8 cellular contexts compared by ENCODE assay signal in the genomic region with DNA sequence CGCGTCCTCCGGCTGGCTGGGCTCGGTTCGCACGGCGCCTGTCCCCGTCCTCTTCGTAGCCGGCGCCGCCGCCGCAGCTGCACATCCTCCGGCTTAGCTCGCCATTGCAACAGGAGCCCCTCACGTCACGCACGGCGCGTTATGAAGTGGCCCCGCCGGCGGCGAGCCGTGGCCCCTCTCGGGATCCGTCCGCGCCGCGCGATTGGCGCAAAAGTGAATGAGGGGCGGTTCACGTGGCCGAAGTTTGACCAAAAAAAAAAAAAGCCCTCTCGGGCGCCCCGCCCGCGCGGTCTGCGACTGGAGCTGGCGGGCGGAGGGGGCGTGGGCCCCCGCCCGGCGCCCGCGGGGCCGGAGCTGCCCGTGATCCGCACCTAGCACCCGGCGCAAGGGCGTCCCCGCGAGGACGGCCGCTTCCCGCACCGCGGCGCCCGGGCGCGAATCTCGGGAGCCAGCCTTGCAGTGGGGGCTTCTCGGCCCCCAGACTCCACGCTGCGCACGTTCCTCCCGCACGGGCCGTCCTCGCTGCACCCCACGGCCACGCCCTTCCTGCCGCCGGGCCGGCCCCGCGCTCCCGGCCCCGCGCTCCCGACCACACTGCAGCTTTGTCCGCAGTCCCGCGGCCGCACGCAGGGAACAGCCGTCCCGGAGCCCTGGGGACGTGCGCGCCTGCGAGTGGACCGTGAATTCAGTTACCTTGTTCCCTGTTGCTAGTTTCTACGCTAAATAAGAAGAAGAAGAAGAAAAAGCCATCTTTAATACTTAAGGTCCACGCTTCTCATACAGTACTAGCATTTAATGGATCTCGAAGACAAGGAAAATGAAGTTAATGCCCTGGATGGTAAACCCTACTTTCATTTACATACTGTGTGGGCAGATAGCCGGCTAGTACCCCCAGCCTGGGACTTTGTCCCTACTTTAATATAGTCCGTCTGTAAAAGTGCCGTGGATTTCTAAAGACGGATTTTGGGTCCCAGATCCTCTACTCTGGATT. TPM values are rescaled to one million over a fixed set of nuclear protein-coding genes. Genes with fewer than 3 reads are reported as not detected.
DNase-seq lines count a peak whose midpoint lies in the region; ATAC-seq lines count a peak whose summit lies in the region.

CHSY1 (minus strand) TSS at position 219 of the 991 bp plus-strand sequence. CDS start 592 bp downstream, outside the sequence.

- peaks cover 30% of the 10 kb centered on the region for H3K4me1 ChIP-seq in CD4-positive, CD25-positive, alpha-beta regulatory T cell (ENCODE audit: control insufficient read depth, insufficient read depth, low read length, poor library complexity, severe bottlenecking)
- H3K4me1 ChIP-seq in endocrine pancreas (ENCODE audit: control insufficient read depth, insufficient read depth, low read length), result peaks cover 5% of the 10 kb centered on the region
- H3K4me1 ChIP-seq in mesodermal cell (ENCODE audit: control insufficient read depth, insufficient read depth, low read length, poor library complexity, severe bottlenecking), result peaks cover 13% of the 10 kb centered on the region

- H3K36me3 ChIP-seq in CD4-positive, CD25-positive, alpha-beta regulatory T cell (ENCODE audit: control insufficient read depth, insufficient read depth, low read length), result no peaks in the 10 kb centered on the region
- H3K36me3 ChIP-seq in endocrine pancreas (ENCODE audit: control insufficient read depth, insufficient read depth, low read length) (no peaks in the 10 kb centered on the region), mesodermal cell (ENCODE audit: control insufficient read depth, insufficient read depth, low read length) (peaks cover 25% of the 10 kb centered on the region)

- DNase-seq in CD4-positive, CD25-positive, alpha-beta regulatory T cell, result peak; percentile 79 to 90 (median 88)
- peak; percentile 91 for DNase-seq in NOMO-1 treated with dmso at 0.1 percent for 144 hours (lab: John Stamatoyannopoulos, UW; ENCODE audit: unreplicated experiment)
- DNase-seq in activated CD8-positive, alpha-beta memory T cell treated with anti-CD3 and anti-CD28 coated beads, Interleukin-2, amount 10 ng/mL, durations not matched to agents 7 days and 5 days, result peak; percentile 92
- peak; percentile 69 for DNase-seq in stimulated activated CD8-positive, alpha-beta memory T cell treated with anti-CD3 and anti-CD28 coated beads, Interleukin-15, amount 100 ng/mL, for 24 hours (ENCODE audit: low read depth)

- no peaks in the 10 kb centered on the region for H3K27me3 Mint-ChIP-seq in CD4-positive, CD25-positive, alpha-beta regulatory T cell
- no peaks in the 10 kb centered on the region for H3K27me3 Mint-ChIP-seq in activated CD8-positive, alpha-beta memory T cell treated with anti-CD3 and anti-CD28 coated beads, Interleukin-2, amount 10 ng/mL, durations not matched to agents 7 days and 5 days

- H3K4me1 Mint-ChIP-seq in CD4-positive, CD25-positive, alpha-beta regulatory T cell, result peaks cover 7 to 43% (median 34%) of the 10 kb centered on the region in 4 donors
- peaks cover 69% of the 10 kb centered on the region for H3K4me1 Mint-ChIP-seq in activated CD8-positive, alpha-beta memory T cell treated with anti-CD3 and anti-CD28 coated beads, Interleukin-2, amount 10 ng/mL, durations not matched to agents 7 days and 5 days

- H3K4me3 ChIP-seq in CD4-positive, CD25-positive, alpha-beta regulatory T cell (ENCODE audit: low read depth, low read length), result peak within 1 kb of the TSS; percentile 86
- peak within 1 kb of the TSS; percentile 77 for H3K4me3 ChIP-seq in endocrine pancreas (ENCODE audit: control insufficient read depth, insufficient read depth, low read length)
- H3K4me3 ChIP-seq in mesodermal cell (ENCODE audit: extremely low read depth, insufficient read depth, low read length, poor library complexity, severe bottlenecking), result peak within 1 kb of the TSS; percentile 60

- H3K36me3 Mint-ChIP-seq in CD4-positive, CD25-positive, alpha-beta regulatory T cell, result no peaks in the 10 kb centered on the region
- H3K36me3 Mint-ChIP-seq in activated CD8-positive, alpha-beta memory T cell treated with anti-CD3 and anti-CD28 coated beads, Interleukin-2, amount 10 ng/mL, durations not matched to agents 7 days and 5 days, result peaks cover 21% of the 10 kb centered on the region

- H3K9me3 Mint-ChIP-seq in CD4-positive, CD25-positive, alpha-beta regulatory T cell, result no peaks in the 10 kb centered on the region
- no peaks in the 10 kb centered on the region for H3K9me3 Mint-ChIP-seq in activated CD8-positive, alpha-beta memory T cell treated with anti-CD3 and anti-CD28 coated beads, Interleukin-2, amount 10 ng/mL, durations not matched to agents 7 days and 5 days (ENCODE audit: low read depth)

- no peaks in the 10 kb centered on the region for H3K9me3 ChIP-seq in CD4-positive, CD25-positive, alpha-beta regulatory T cell (ENCODE audit: control insufficient read depth in 2 of 2, low read length in 2 of 2)
- no peaks in the 10 kb centered on the region for H3K9me3 ChIP-seq in endocrine pancreas (ENCODE audit: control insufficient read depth, low read length)
- no peaks in the 10 kb centered on the region for H3K9me3 ChIP-seq in mesodermal cell (ENCODE audit: control insufficient read depth, low read length)

- no peaks in the 10 kb centered on the region for H3K27me3 ChIP-seq in CD4-positive, CD25-positive, alpha-beta regulatory T cell (ENCODE audit: control insufficient read depth, insufficient read depth, low read length)
- H3K27me3 ChIP-seq in endocrine pancreas (ENCODE audit: control insufficient read depth, insufficient read depth, low read length), result no peaks in the 10 kb centered on the region

- H3K4me3 Mint-ChIP-seq in CD4-positive, CD25-positive, alpha-beta regulatory T cell, result peak within 1 kb of the TSS; percentile 90 to 99 (median 94)
- H3K4me3 Mint-ChIP-seq in activated CD8-positive, alpha-beta memory T cell treated with anti-CD3 and anti-CD28 coated beads, Interleukin-2, amount 10 ng/mL, durations not matched to agents 7 days and 5 days, result peak within 1 kb of the TSS; percentile 85

- CTCF ChIA-PET in activated CD8-positive, alpha-beta memory T cell treated with anti-CD3 and anti-CD28 coated beads, Interleukin-2, amount 10 ng/mL, durations not matched to agents 7 days and 5 days (lab: Charles Lee), result interaction anchor here (0.7 to 20.8 kb wide), 17 partner anchors 8 to 654 kb away, joined by 3 to 244 read pairs (median 4); no protein-coding TSS in a partner anchor

- 2 to 3% methylated on average over 81 to 82 of the region's 108 CpGs for WGBS in mesodermal cell (ENCODE audit: insufficient coverage in 2 of 2), 2 experiments

- peak; percentile 77 to 80 for ATAC-seq in CD4-positive, CD25-positive, alpha-beta regulatory T cell (ENCODE audit: low read depth in 2 of 2)
- ATAC-seq in GM19372 (IDR thresholded peaks at IDR 0.05; ENCODE audit: low read depth, unreplicated experiment) (peak; percentile 72), HG03521 (IDR thresholded peaks at IDR 0.05; ENCODE audit: unreplicated experiment) (peak; percentile 69)
- peak; percentile 82 for ATAC-seq in activated CD8-positive, alpha-beta memory T cell treated with anti-CD3 and anti-CD28 coated beads, Interleukin-2, amount 10 ng/mL, durations not matched to agents 7 days and 5 days

- H3K27ac ChIP-seq in CD4-positive, CD25-positive, alpha-beta regulatory T cell (ENCODE audit: insufficient read depth, low read length, poor library complexity, severe bottlenecking), result peak within 1 kb of the TSS; percentile 67
- no peak within 1 kb of the TSS for H3K27ac ChIP-seq in mesodermal cell (ENCODE audit: low read depth, low read length, severe bottlenecking)

- peak within 1 kb of the TSS; percentile 95 for H3K9ac ChIP-seq in endocrine pancreas (ENCODE audit: control insufficient read depth, insufficient read depth, low read length)

- peak within 1 kb of the TSS; percentile 69 to 92 (median 91) for H3K27ac Mint-ChIP-seq in CD4-positive, CD25-positive, alpha-beta regulatory T cell
- H3K27ac Mint-ChIP-seq in activated CD8-positive, alpha-beta memory T cell treated with anti-CD3 and anti-CD28 coated beads, Interleukin-2, amount 10 ng/mL, durations not matched to agents 7 days and 5 days, result peak within 1 kb of the TSS; percentile 89

RNA-seq across cellular contexts. Expression of gene CHSY1, which starts in this region (rescaled TPM):
- 24.8 TPM for total RNA-seq in CD4-positive, CD25-positive, alpha-beta regulatory T cell
- 1 to 10 TPM; 2.4 to 3.8 (median 2.6) TPM for polyA plus RNA-seq in CD4-positive, CD25-positive, alpha-beta regulatory T cell
- 10 to 100 TPM; 50.5 to 59.4 TPM for total RNA-seq in activated CD8-positive, alpha-beta memory T cell treated with anti-CD3 and anti-CD28 coated beads, Interleukin-2, amount 10 ng/mL, durations not matched to agents 7 days and 5 days
- polyA plus RNA-seq in mesodermal cell (2013, experiment 1 of 2), result 44.2 TPM
- polyA plus RNA-seq in mesodermal cell (2013, experiment 2 of 2), result 41.0 TPM
